In the genomic region with DNA sequence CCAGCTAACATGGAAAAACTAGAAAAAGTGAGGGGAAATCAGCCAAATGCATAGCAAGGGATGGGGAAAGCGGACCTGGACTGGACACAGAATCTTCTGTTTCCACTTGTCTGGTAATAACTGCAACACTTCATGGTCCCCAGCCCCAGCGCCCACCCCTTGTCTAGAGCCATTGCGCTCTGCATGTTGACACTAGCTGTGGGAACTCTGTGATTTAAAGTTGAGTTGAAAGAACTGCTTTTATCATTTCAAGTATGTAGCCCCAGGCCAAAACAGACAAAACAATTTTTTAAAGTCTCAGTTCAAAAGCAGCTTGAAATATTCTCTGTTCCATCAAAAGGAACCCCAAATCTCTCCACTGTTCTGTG, we compare ENCODE assay signal across 17 cellular contexts.
DNase-seq lines count a peak whose midpoint lies in the region; ATAC-seq and TF ChIP-seq lines count a peak whose summit lies in the region.
"Had no signal": no experiment of that assay in that cellular context is flagged by ENCODE, and none has a peak within 500 bp of the region (broad histone marks: within the 10 kb centered on the region; RNA-seq: fewer than 3 reads in every experiment).

No MANE protein-coding gene starts in this region.

- 74 to 76% methylated on average over 3 of the region's 3 CpGs for WGBS in thyroid gland, 2 donors

- CTCF ChIA-PET in Panc1 (lab: Charles Lee) = no interaction called here

- H3K36me3 Mint-ChIP-seq in chondrocyte (ENCODE audit: low read depth) = peaks cover 1% of the 10 kb centered on the region
- peaks cover 8% of the 10 kb centered on the region for H3K36me3 Mint-ChIP-seq in mesothelial cell of epicardium

- ATAC-seq in Panc1 = no peak
- no peak for ATAC-seq in GM18520 (IDR thresholded peaks at IDR 0.05; ENCODE audit: unreplicated experiment)
- ATAC-seq: activated CD8-positive, alpha-beta T cell treated with anti-CD3 and anti-CD28 coated beads, Interleukin-2, amount 10 ng/mL, durations not matched to agents 7 days and 5 days had no signal

- no peak overlapping the region for H3K4me3 ChIP-seq in Panc1 (ENCODE audit: low read depth in 2 of 2, low read length in 2 of 2)
- H3K4me3 ChIP-seq in thyroid gland (replicated peaks in 1 of 3) = no peak overlapping the region
- H3K4me3 ChIP-seq: adrenal gland; BLaER1 treated with 17β-estradiol and CSF1 and Interleukin-3, amounts not matched to agents 10 nM and 100 nM; colonic mucosa had no signal

- no peak for TF ChIP-seq POLR2A in thyroid gland (IDR thresholded peaks at IDR 0.05)

- no peak for TF ChIP-seq CTCF in Panc1 (IDR thresholded peaks at IDR 0.05)
- no peak for TF ChIP-seq CTCF in chondrocyte (IDR thresholded peaks at IDR 0.05)
- no peak for TF ChIP-seq CTCF in mesothelial cell of epicardium (IDR thresholded peaks at IDR 0.05; ENCODE audit: unreplicated experiment)
- TF ChIP-seq CTCF in thyroid gland (IDR thresholded peaks at IDR 0.05) = no peak

- DNase-seq in Panc1 (ENCODE audit: low read depth, low spot score) (no peak), chondrocyte (ENCODE audit: low spot score) (no peak), mesothelial cell of epicardium (ENCODE audit: low spot score in 2 of 2, unreplicated experiment in 2 of 2) (no peak), thyroid gland (peak; percentile 33 to 49), cerebellum (ENCODE audit: low spot score) (no peak), NCI-H1436 treated with DMSO at 0.1 percent for 48 hours (lab: John Stamatoyannopoulos, UW) (no peak)
- DNase-seq: activated CD8-positive, alpha-beta T cell treated with anti-CD3 and anti-CD28 coated beads, Interleukin-2, amount 10 ng/mL, durations not matched to agents 7 days and 5 days; colonic mucosa; kidney; NCI-H1092 treated with DMSO at 0.1 percent for 48 hours; NCI-H446 treated with DMSO at 0.1 percent for 48 hours; stimulated activated CD4-positive, alpha-beta T cell treated with anti-CD3 and anti-CD28 coated beads, Interleukin-15, amount 100 ng/mL, for 24 hours had no signal

- H3K9me3 Mint-ChIP-seq in chondrocyte (ENCODE audit: low read depth) = peaks cover 3% of the 10 kb centered on the region
- H3K9me3 Mint-ChIP-seq in mesothelial cell of epicardium = peaks cover 8% of the 10 kb centered on the region

- H3K27ac ChIP-seq in Panc1 (ENCODE audit: low read length) (peak overlapping the region; percentile 52), thyroid gland (peak overlapping the region; percentile 51 to 67 (median 59))
- H3K27ac ChIP-seq: BLaER1 treated with 17β-estradiol and CSF1 and Interleukin-3, amounts not matched to agents 10 nM and 100 nM; colonic mucosa had no signal

- H3K36me3 ChIP-seq in Panc1 (ENCODE audit: control insufficient read depth, insufficient read depth, low read length) = no peaks in the 10 kb centered on the region
- H3K36me3 ChIP-seq in thyroid gland = no peaks in the 10 kb centered on the region
- H3K36me3 ChIP-seq: adrenal gland, colonic mucosa had no signal

- peaks cover 45% of the 10 kb centered on the region for H3K4me1 Mint-ChIP-seq in chondrocyte (ENCODE audit: low read depth)
- H3K4me1 Mint-ChIP-seq in mesothelial cell of epicardium = peaks cover 34% of the 10 kb centered on the region

- peaks cover 3% of the 10 kb centered on the region; the same call in 1 of the 2 replicates for H3K4me1 ChIP-seq in Panc1 (ENCODE audit: control insufficient read depth, insufficient read depth, low read length)
- peaks cover 5 to 22% of the 10 kb centered on the region in 2 donors for H3K4me1 ChIP-seq in thyroid gland
- H3K4me1 ChIP-seq: colonic mucosa had no signal

- no peaks in the 10 kb centered on the region for H3K9me3 ChIP-seq in Panc1 (ENCODE audit: control insufficient read depth, insufficient read depth, low read depth, low read length)
- no peaks in the 10 kb centered on the region for H3K9me3 ChIP-seq in thyroid gland
- H3K9me3 ChIP-seq: adrenal gland, colonic mucosa had no signal

- no TSS peak for BruUV-seq in Panc1 (replicated peaks; lab: Mats Ljungman, UMichigan)

- H3K27ac Mint-ChIP-seq in chondrocyte (ENCODE audit: unreplicated experiment) (peak overlapping the region; percentile 77), mesothelial cell of epicardium (peak overlapping the region; percentile 95)
- H3K27ac Mint-ChIP-seq: activated CD8-positive, alpha-beta T cell treated with anti-CD3 and anti-CD28 coated beads, Interleukin-2, amount 10 ng/mL, durations not matched to agents 7 days and 5 days; activated T-helper 1 cell treated with anti-CD3 and anti-CD28 coated beads, Interleukin-12 subunit alpha, Interleukin-12 subunit beta, Interleukin-2, Interleukin-4 antibody, amounts not matched to agents 30 ng/mL and 10 ng/mL and 1 ng/mL, durations not matched to agents 14 hours and 24 hours and 36 hours had no signal

- POLR2A ChIA-PET in Panc1 (lab: Charles Lee) = no interaction called here

- intact Hi-C loops in Panc1 (cut with micrococcal nuclease; ENCODE audit: unreplicated experiment) = no loop called here
- intact Hi-C loops in thyroid gland (cut with DNase I) = no loop called here

- H3K4me3 Mint-ChIP-seq in chondrocyte (ENCODE audit: unreplicated experiment) = no peak overlapping the region
- H3K4me3 Mint-ChIP-seq in mesothelial cell of epicardium = no peak overlapping the region
- H3K4me3 Mint-ChIP-seq: activated CD8-positive, alpha-beta T cell treated with anti-CD3 and anti-CD28 coated beads, Interleukin-2, amount 10 ng/mL, durations not matched to agents 7 days and 5 days; activated T-helper 1 cell treated with anti-CD3 and anti-CD28 coated beads, Interleukin-12 subunit alpha, Interleukin-12 subunit beta, Interleukin-2, Interleukin-4 antibody, amounts not matched to agents 30 ng/mL and 10 ng/mL and 1 ng/mL, durations not matched to agents 14 hours and 24 hours and 36 hours had no signal

- in situ Hi-C loops in Panc1 (cut with HindIII; ENCODE audit: low pct_unique_long_range_greater_than_20kb, low sequenced_read_pairs) = no loop called here

- no peaks in the 10 kb centered on the region for H3K27me3 ChIP-seq in Panc1 (ENCODE audit: control insufficient read depth, insufficient read depth, low read length)
- no peaks in the 10 kb centered on the region for H3K27me3 ChIP-seq in thyroid gland
- H3K27me3 ChIP-seq: adrenal gland; BLaER1 treated with 17β-estradiol and CSF1 and Interleukin-3, amounts not matched to agents 10 nM and 100 nM; colonic mucosa had no signal

- no peaks in the 10 kb centered on the region for H3K27me3 Mint-ChIP-seq in chondrocyte (ENCODE audit: low read depth)
- no peaks in the 10 kb centered on the region for H3K27me3 Mint-ChIP-seq in mesothelial cell of epicardium (ENCODE audit: low read depth)
- H3K27me3 Mint-ChIP-seq: progenitor cell of endocrine pancreas had no signal

Comparison
In these comparisons a context has a peak if more than half of its experiments do, and no peak if none do; other contexts are left out.
1. DNase-seq: peak in thyroid gland (2 of 2); none in Panc1 (single experiment), chondrocyte (single experiment), mesothelial cell of epicardium (0 of 2), cerebellum (single experiment) and NCI-H1436 treated with DMSO at 0.1 percent for 48 hours (single experiment).